Comparison of ENCODE assay signal across 21 cellular contexts in genomic region chr11:1237128-1237580, GRCh38. TPM values are rescaled to one million over a fixed set of nuclear protein-coding genes. Genes with fewer than 3 reads are reported as not detected.
DNase-seq lines count a peak whose midpoint lies in the region; ATAC-seq and TF ChIP-seq lines count a peak whose summit lies in the region.
"Had no signal": no experiment of that assay in that cellular context is flagged by ENCODE, and none has a peak within 500 bp of the region (broad histone marks: within the 10 kb centered on the region; RNA-seq: fewer than 3 reads in every experiment).

No MANE protein-coding gene starts in this region.

- H3K27ac ChIP-seq in heart right ventricle (no peak overlapping the region), coronary artery (no peak overlapping the region)
- H3K27ac ChIP-seq: A549 had no signal

- H3K36me3 Mint-ChIP-seq in glutamatergic neuron (ENCODE audit: unreplicated experiment) (no peaks in the 10 kb centered on the region), nephron progenitor cell (ENCODE audit: low read depth) (no peaks in the 10 kb centered on the region)

- WGBS in heart right ventricle, 2 donors = 81 to 83% methylated on average over 13 of the region's 13 CpGs

- TF ChIP-seq CTCF in heart right ventricle (IDR thresholded peaks at IDR 0.05) = no peak
- TF ChIP-seq CTCF in glutamatergic neuron (IDR thresholded peaks at IDR 0.05; ENCODE audit: partially characterized antibody, unreplicated experiment) = no peak
- no peak for TF ChIP-seq CTCF in nephron progenitor cell (IDR thresholded peaks at IDR 0.05)
- no peak for TF ChIP-seq CTCF in coronary artery (IDR thresholded peaks at IDR 0.05)

- H3K4me1 ChIP-seq in heart right ventricle = no peaks in the 10 kb centered on the region
- H3K4me1 ChIP-seq: Caco-2 had no signal

- ATAC-seq in left ventricle myocardium superior (no peak), heart right ventricle (no peak), HG02840 (IDR thresholded peaks at IDR 0.05; ENCODE audit: low FRiP score, unreplicated experiment) (no peak), GM21515 (IDR thresholded peaks at IDR 0.05; ENCODE audit: unreplicated experiment) (no peak)
- ATAC-seq: A549, GM12878, Panc1 had no signal

- DNase-seq in left ventricle myocardium superior (peak; percentile 28), heart right ventricle (no peak), glutamatergic neuron (peak; percentile 5), nephron progenitor cell (peak; percentile 1), NCI-H748 treated with DMSO at 0.1 percent for 48 hours (lab: John Stamatoyannopoulos, UW) (no peak), coronary artery (ENCODE audit: low spot score) (no peak)
- DNase-seq: Caco-2, DMS53, KBM-7, NCI-H1048, NCI-H146, NCI-H446, NCI-H774, SHP77 had no signal

- intact Hi-C loops in left ventricle myocardium superior (cut with micrococcal nuclease) (no loop called here), heart right ventricle (cut with DNase I) (no loop called here)

- no peaks in the 10 kb centered on the region for H3K36me3 ChIP-seq in heart right ventricle

- H3K27ac Mint-ChIP-seq in glutamatergic neuron (ENCODE audit: unreplicated experiment) (no peak overlapping the region), nephron progenitor cell (no peak overlapping the region)
- H3K27ac Mint-ChIP-seq: H9 had no signal

- H3K4me3 ChIP-seq in heart right ventricle (no peak overlapping the region), coronary artery (no peak overlapping the region)
- H3K4me3 ChIP-seq: A549, GM12878 had no signal

- H3K9me3 Mint-ChIP-seq in glutamatergic neuron (ENCODE audit: unreplicated experiment) (peaks cover 2% of the 10 kb centered on the region), nephron progenitor cell (peaks cover 8% of the 10 kb centered on the region)

- peaks cover 0 to 1% (median 0%) of the 10 kb centered on the region in 7 donors for H3K27me3 ChIP-seq in heart right ventricle

- H3K4me1 Mint-ChIP-seq in glutamatergic neuron (ENCODE audit: low read depth, unreplicated experiment) (no peaks in the 10 kb centered on the region), nephron progenitor cell (no peaks in the 10 kb centered on the region)
- H3K4me1 Mint-ChIP-seq: H9 had no signal

- H3K27me3 Mint-ChIP-seq in glutamatergic neuron (ENCODE audit: unreplicated experiment) (peaks cover 2% of the 10 kb centered on the region), nephron progenitor cell (ENCODE audit: low read depth, poor library complexity) (peaks cover 5% of the 10 kb centered on the region)

- H3K9me3 ChIP-seq in heart right ventricle = no peaks in the 10 kb centered on the region
- H3K9me3 ChIP-seq: A549, Caco-2 had no signal

- H3K4me3 Mint-ChIP-seq in glutamatergic neuron (ENCODE audit: unreplicated experiment) (no peak overlapping the region), nephron progenitor cell (no peak overlapping the region)
- H3K4me3 Mint-ChIP-seq: H9 had no signal

RNA-seq across cellular contexts. Expression of gene MUC5B, which starts 14.3 kb away (rescaled TPM):
- total RNA-seq in left ventricle myocardium superior (not detected), heart right ventricle (not detected), glutamatergic neuron (ENCODE audit: unreplicated experiment) (not detected)
- polyA plus RNA-seq in heart right ventricle = not detected
- total RNA-seq: Caco-2, H9, M059J had no signal
- polyA plus RNA-seq: GM12878 had no signal

Comparison
In these comparisons a context has a peak if more than half of its experiments do, and no peak if none do; other contexts are left out.
1. DNase-seq: peak in left ventricle myocardium superior (single experiment), glutamatergic neuron (single experiment) and nephron progenitor cell (single experiment); none in heart right ventricle (0 of 2), NCI-H748 treated with DMSO at 0.1 percent for 48 hours (single experiment) and coronary artery (single experiment).